In the genomic region with DNA sequence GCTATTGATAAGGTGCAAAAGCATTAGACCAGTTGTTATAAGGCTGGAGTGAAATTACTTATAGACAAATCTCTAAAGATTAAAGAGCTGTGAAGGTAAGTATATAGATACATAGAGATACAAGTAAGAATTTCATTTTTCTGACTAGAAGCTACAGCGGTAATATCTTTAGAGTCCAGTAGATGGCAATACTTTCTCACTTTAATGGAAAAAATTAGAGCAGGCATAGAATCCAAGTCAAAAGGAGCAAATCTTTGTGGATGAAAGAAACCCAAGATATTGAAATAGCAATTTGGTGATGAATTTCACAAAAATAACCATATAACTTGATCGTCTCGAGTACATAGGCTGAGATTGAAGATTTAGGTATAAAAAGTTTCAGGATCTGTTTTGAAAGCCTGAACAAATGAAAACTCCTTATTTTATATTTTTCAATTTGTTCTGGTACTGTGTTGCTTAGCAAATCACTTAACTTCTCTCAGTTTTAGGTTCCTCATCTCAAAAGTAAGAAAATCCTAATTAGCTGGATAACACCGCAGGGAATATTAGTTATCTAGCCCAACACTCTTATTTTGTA, we compare ENCODE assay signal across 8 cellular contexts.
DNase-seq lines count a peak whose midpoint lies in the region; ATAC-seq, FAIRE-seq and TF ChIP-seq lines count a peak whose summit lies in the region.

No MANE protein-coding gene starts in this region.

- H3K9me3 ChIP-seq in A673 (ENCODE audit: low read depth, low read length, poor library complexity, severe bottlenecking) (no peaks in the 10 kb centered on the region), GM12878 (replicated peaks; ENCODE audit: control insufficient read depth, insufficient read depth, low read length) (no peaks in the 10 kb centered on the region; the same call in 2 of the 3 replicates), kidney (ENCODE audit: control insufficient read depth in 1 of 2, low read length in 2 of 2) (no peaks in the 10 kb centered on the region), upper lobe of right lung (no peaks in the 10 kb centered on the region)

- FAIRE-seq in GM12878 (lab: Jason Lieb, UNC) (peak; percentile 38), kidney (lab: Jason Lieb, UNC) (peak; percentile 82)

- peak; percentile 46 for ATAC-seq in GM12878
- peak; percentile 57 for ATAC-seq in upper lobe of right lung
- ATAC-seq in HG02973 (IDR thresholded peaks at IDR 0.05; ENCODE audit: unreplicated experiment): no peak
- no peak for ATAC-seq in GM19328 (IDR thresholded peaks at IDR 0.05; ENCODE audit: unreplicated experiment)

- H3K4me2 ChIP-seq in GM12878 (ENCODE audit: control insufficient read depth, insufficient read depth): no peak overlapping the region

- POLR2A ChIA-PET in A673 (lab: Charles Lee; ENCODE audit: low non-redundant PET) (no interaction called here), GM12878 (lab: Charles Lee) (interaction anchor here (0.6 to 1.0 kb wide), 3 partner anchors 72 to 255 kb away, joined by 4 to 7 read pairs (median 5); no protein-coding TSS in a partner anchor)

- BruUV-seq in A673 (replicated peaks; lab: Mats Ljungman, UMichigan) (no TSS peak), GM12878 (replicated peaks; lab: Mats Ljungman, UMichigan) (no TSS peak)

- no peak overlapping the region for H3K4me3 ChIP-seq in A673 (ENCODE audit: low read depth, low read length, poor library complexity, severe bottlenecking)
- H3K4me3 ChIP-seq in GM12878: no peak overlapping the region
- H3K4me3 ChIP-seq in kidney (ENCODE audit: low read length in 2 of 2): no peak overlapping the region
- no peak overlapping the region for H3K4me3 ChIP-seq in upper lobe of right lung

- RAD21 ChIA-PET in GM12878 (lab: Charles Lee; ENCODE audit: unreplicated experiment): interaction anchor here (0.8 to 7.3 kb wide), 19 partner anchors 9 to 422 kb away, joined by 3 to 75 read pairs (median 5); no protein-coding TSS in a partner anchor

- no peaks in the 10 kb centered on the region for H3K36me3 ChIP-seq in A673 (ENCODE audit: insufficient read depth, low read length, poor library complexity, severe bottlenecking)
- peaks cover 6 to 20% of the 10 kb centered on the region in 2 experiments for H3K36me3 ChIP-seq in GM12878 (ENCODE audit: control insufficient read depth in 2 of 2, insufficient read depth in 2 of 2, low read length in 1 of 2)
- H3K36me3 ChIP-seq in kidney (ENCODE audit: control insufficient read depth in 1 of 2, insufficient read depth in 2 of 2, low read length in 2 of 2): peaks cover 2 to 6% of the 10 kb centered on the region in 2 donors
- peaks cover 6% of the 10 kb centered on the region for H3K36me3 ChIP-seq in upper lobe of right lung

- peak; percentile 75 for DNase-seq in A673 (ENCODE audit: low spot score)
- DNase-seq in NCI-H226: peak; percentile 19
- DNase-seq in GM12878 (ENCODE audit: low read depth, low spot score): no peak
- DNase-seq in kidney: no peak
- DNase-seq in upper lobe of right lung: no peak

- intact Hi-C loops in A673 (cut with micrococcal nuclease; ENCODE audit: unreplicated experiment) (loop anchor here (1.0 to 10.0 kb wide), 4 partner anchors 255 to 788 kb away; a partner anchor contains a TSS), GM12878 (cut with micrococcal nuclease; ENCODE audit: unreplicated experiment) (loop anchor here (1.0 to 5.0 kb wide), 3 partner anchors 255 to 420 kb away; a partner anchor contains a TSS), kidney (cut with DNase I) (loop anchor here (5.0 to 10.0 kb wide), 2 partner anchors 255 to 428 kb away; no protein-coding TSS in a partner anchor), upper lobe of right lung (cut with DNase I) (loop anchor here (5.0 kb wide), 1 partner anchor 255 kb away; no protein-coding TSS in a partner anchor)

- 56% methylated on average over 4 of the region's 4 CpGs for WGBS in GM12878 (ENCODE audit: insufficient coverage, insufficient replicate concordance, low lambda C conversion rate, missing lambda C conversion rate)

- H3K9ac ChIP-seq in GM12878 (ENCODE audit: control insufficient read depth, insufficient read depth, low read length) (no peak overlapping the region), kidney (ENCODE audit: low read length in 2 of 2) (no peak overlapping the region)

- H2AFZ ChIP-seq in GM12878 (ENCODE audit: control insufficient read depth, low read depth, low read length): no peak overlapping the region

- no peak for TF ChIP-seq POLR2A in GM12878 (IDR thresholded peaks at IDR 0.05; ENCODE audit: low read depth, low read length)

- no peaks in the 10 kb centered on the region for H3K4me1 ChIP-seq in A673 (ENCODE audit: insufficient read depth, low read length, poor library complexity, severe bottlenecking)
- peaks cover 8% of the 10 kb centered on the region for H3K4me1 ChIP-seq in GM12878 (ENCODE audit: control insufficient read depth, insufficient read depth, low read length)
- no peaks in the 10 kb centered on the region for H3K4me1 ChIP-seq in kidney (ENCODE audit: control insufficient read depth in 1 of 2, insufficient read depth in 1 of 2, low read depth in 1 of 2, low read length in 2 of 2)
- H3K4me1 ChIP-seq in upper lobe of right lung: no peaks in the 10 kb centered on the region

- no peaks in the 10 kb centered on the region for H3K27me3 ChIP-seq in A673 (replicated peaks; ENCODE audit: insufficient read depth, low read depth, low read length, poor library complexity)
- no peaks in the 10 kb centered on the region for H3K27me3 ChIP-seq in GM12878 (replicated peaks in 1 of 2; ENCODE audit: control insufficient read depth in 2 of 2, insufficient read depth in 2 of 2, low read length in 1 of 2)
- H3K27me3 ChIP-seq in upper lobe of right lung: no peaks in the 10 kb centered on the region

- no peak overlapping the region for H3K27ac ChIP-seq in A673 (ENCODE audit: low read depth, low read length, poor library complexity, severe bottlenecking)
- no peak overlapping the region for H3K27ac ChIP-seq in GM12878 (ENCODE audit: control insufficient read depth, insufficient read depth)
- H3K27ac ChIP-seq in kidney (ENCODE audit: low read depth in 2 of 2, low read length in 2 of 2): no peak overlapping the region
- H3K27ac ChIP-seq in upper lobe of right lung: no peak overlapping the region

- TF ChIP-seq CTCF in A673 (conservative IDR thresholded peaks at IDR 0.05; ENCODE audit: low read depth, low read length) (peak; percentile 81), GM12872 (IDR thresholded peaks at IDR 0.05; ENCODE audit: insufficient read depth, low read depth, low read length) (peak; percentile 43; the same call in 2 of the 3 replicates), GM12878 (IDR thresholded peaks at IDR 0.05 in 2 of 3, conservative IDR thresholded peaks at IDR 0.05 in 1 of 3; ENCODE audit: control insufficient read depth in 2 of 3, extremely low read depth in 1 of 3, insufficient read depth in 1 of 3, low read depth in 3 of 3, low read length in 3 of 3) (peak; percentile 55 to 62 (median 57)), kidney (IDR thresholded peaks at IDR 0.05; ENCODE audit: borderline replicate concordance, extremely low read depth, insufficient read depth) (peak; percentile 54), upper lobe of right lung (IDR thresholded peaks at IDR 0.05) (peak; percentile 76)

- SMC1A ChIA-PET in GM12878 (lab: Charles Lee; ENCODE audit: uncharacterized antibody, unreplicated experiment): interaction anchor here (0.6 to 13.0 kb wide), 36 partner anchors 10 to 422 kb away, joined by 3 to 128 read pairs (median 3); no protein-coding TSS in a partner anchor

- no peaks in the 10 kb centered on the region; the same call in 1 of the 2 replicates for H4K20me1 ChIP-seq in GM12878 (ENCODE audit: control insufficient read depth, insufficient read depth)

- peak; percentile 77 for TF ChIP-seq RAD21 in GM12878 (IDR thresholded peaks at IDR 0.05; ENCODE audit: insufficient read depth, low read depth, low read length)

- peaks cover 5% of the 10 kb centered on the region for H3K79me2 ChIP-seq in GM12878 (ENCODE audit: control insufficient read depth, insufficient read depth, low read length)

- in situ Hi-C loops in GM12878 (cut with MboI): loop anchor here (5.0 kb wide), 1 partner anchor 255 kb away; no protein-coding TSS in a partner anchor

- no peak for TF ChIP-seq EP300 in GM12878 (IDR thresholded peaks at IDR 0.05; ENCODE audit: borderline replicate concordance in 1 of 2, control insufficient read depth in 1 of 2, low read depth in 2 of 2, low read length in 2 of 2)

- CTCF ChIA-PET in A673 (lab: Charles Lee): interaction anchor here (2.0 to 2.4 kb wide), 2 partner anchors 255 to 310 kb away, joined by 7 to 33 read pairs; a partner anchor contains a TSS
- CTCF ChIA-PET in GM12878 (lab: Yijun Ruan, JAX): interaction anchor here (0.5 to 8.9 kb wide), 56 partner anchors 9 to 422 kb away, joined by 3 to 139 read pairs (median 4); no protein-coding TSS in a partner anchor

TF ChIP-seq in GM12878, 131 proteins besides CTCF, POLR2A, EP300 and RAD21:
- TF ChIP-seq FOXK2 (IDR thresholded peaks at IDR 0.05) (no peak), SMC3 (IDR thresholded peaks at IDR 0.05; ENCODE audit: borderline replicate concordance, low read length) (peak; percentile 61; the same call in 1 of the 2 replicates)
- TF ChIP-seq, protein P1, sequence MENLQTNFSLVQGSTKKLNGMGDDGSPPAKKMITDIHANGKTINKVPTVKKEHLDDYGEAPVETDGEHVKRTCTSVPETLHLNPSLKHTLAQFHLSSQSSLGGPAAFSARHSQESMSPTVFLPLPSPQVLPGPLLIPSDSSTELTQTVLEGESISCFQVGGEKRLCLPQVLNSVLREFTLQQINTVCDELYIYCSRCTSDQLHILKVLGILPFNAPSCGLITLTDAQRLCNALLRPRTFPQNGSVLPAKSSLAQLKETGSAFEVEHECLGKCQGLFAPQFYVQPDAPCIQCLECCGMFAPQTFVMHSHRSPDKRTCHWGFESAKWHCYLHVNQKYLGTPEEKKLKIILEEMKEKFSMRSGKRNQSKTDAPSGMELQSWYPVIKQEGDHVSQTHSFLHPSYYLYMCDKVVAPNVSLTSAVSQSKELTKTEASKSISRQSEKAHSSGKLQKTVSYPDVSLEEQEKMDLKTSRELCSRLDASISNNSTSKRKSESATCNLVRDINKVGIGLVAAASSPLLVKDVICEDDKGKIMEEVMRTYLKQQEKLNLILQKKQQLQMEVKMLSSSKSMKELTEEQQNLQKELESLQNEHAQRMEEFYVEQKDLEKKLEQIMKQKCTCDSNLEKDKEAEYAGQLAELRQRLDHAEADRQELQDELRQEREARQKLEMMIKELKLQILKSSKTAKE (IDR thresholded peaks at IDR 0.05; ENCODE audit: low read depth, poor library complexity, severe bottlenecking): peak; percentile 53
TF ChIP-seq in GM12878: peak in this region for 2.

Comparison
In these comparisons a context has a peak if more than half of its experiments do, and no peak if none do; other contexts are left out.
1. DNase-seq: peak in A673 (single experiment) and NCI-H226 (single experiment); none in GM12878 (single experiment), kidney (single experiment) and upper lobe of right lung (single experiment).
2. ATAC-seq: peak in GM12878 (single experiment) and upper lobe of right lung (single experiment); none in HG02973 (single experiment) and GM19328 (single experiment).
3. Peak in every context shown above with its lines, with median percentiles within 50 percentile points of each other: CTCF ChIP-seq.